In the genomic region with DNA sequence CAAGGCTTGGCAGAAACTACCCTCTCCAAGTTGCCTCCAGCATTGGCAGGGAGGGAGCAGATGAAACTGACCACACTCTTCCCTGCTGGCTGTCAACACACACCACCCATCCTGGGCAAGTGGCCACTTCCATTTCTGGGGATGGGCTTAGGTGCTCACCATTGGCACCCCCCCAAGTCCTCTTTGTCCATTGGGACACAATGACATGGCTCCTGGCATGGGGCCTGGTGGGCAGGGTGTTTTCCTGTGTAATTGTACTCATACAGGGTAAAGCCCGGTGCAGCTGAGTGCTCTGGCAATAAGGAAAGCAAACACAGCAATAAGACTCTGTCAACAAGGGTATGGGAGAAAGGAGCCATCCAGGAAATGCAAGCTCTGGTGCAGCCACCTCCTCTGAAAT, we compare ENCODE assay signal across 1 cellular context.
TF ChIP-seq lines count a peak whose summit lies in the region.

No MANE protein-coding gene starts in this region.

TF ChIP-seq in HepG2, 621 proteins besides CTCF, POLR2A, EP300 and RAD21 (continued from another document and continues in another):
- TF ChIP-seq, protein P1, sequence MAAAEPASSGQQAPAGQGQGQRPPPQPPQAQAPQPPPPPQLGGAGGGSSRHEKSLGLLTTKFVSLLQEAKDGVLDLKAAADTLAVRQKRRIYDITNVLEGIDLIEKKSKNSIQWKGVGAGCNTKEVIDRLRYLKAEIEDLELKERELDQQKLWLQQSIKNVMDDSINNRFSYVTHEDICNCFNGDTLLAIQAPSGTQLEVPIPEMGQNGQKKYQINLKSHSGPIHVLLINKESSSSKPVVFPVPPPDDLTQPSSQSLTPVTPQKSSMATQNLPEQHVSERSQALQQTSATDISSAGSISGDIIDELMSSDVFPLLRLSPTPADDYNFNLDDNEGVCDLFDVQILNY (CRISPR knock-in tag; conservative IDR thresholded peaks at IDR 0.05), result no peak
- TF ChIP-seq, protein P2, sequence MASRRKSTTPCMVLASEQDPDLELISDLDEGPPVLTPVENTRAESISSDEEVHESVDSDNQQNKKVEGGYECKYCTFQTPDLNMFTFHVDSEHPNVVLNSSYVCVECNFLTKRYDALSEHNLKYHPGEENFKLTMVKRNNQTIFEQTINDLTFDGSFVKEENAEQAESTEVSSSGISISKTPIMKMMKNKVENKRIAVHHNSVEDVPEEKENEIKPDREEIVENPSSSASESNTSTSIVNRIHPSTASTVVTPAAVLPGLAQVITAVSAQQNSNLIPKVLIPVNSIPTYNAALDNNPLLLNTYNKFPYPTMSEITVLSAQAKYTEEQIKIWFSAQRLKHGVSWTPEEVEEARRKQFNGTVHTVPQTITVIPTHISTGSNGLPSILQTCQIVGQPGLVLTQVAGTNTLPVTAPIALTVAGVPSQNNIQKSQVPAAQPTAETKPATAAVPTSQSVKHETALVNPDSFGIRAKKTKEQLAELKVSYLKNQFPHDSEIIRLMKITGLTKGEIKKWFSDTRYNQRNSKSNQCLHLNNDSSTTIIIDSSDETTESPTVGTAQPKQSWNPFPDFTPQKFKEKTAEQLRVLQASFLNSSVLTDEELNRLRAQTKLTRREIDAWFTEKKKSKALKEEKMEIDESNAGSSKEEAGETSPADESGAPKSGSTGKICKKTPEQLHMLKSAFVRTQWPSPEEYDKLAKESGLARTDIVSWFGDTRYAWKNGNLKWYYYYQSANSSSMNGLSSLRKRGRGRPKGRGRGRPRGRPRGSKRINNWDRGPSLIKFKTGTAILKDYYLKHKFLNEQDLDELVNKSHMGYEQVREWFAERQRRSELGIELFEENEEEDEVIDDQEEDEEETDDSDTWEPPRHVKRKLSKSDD (CRISPR knock-in tag; IDR thresholded peaks at IDR 0.05; ENCODE audit: low read depth), result no peak
- no peak for TF ChIP-seq TBL1XR1 (IDR thresholded peaks at IDR 0.05; ENCODE audit: borderline replicate concordance, low read length, partially characterized antibody)
- no peak for TF ChIP-seq ZNF776 (CRISPR knock-in tag; IDR thresholded peaks at IDR 0.05)
- no peak for TF ChIP-seq ZNF431 (CRISPR knock-in tag; IDR thresholded peaks at IDR 0.05; ENCODE audit: borderline replicate concordance, low read depth)
- TF ChIP-seq, protein P3, sequence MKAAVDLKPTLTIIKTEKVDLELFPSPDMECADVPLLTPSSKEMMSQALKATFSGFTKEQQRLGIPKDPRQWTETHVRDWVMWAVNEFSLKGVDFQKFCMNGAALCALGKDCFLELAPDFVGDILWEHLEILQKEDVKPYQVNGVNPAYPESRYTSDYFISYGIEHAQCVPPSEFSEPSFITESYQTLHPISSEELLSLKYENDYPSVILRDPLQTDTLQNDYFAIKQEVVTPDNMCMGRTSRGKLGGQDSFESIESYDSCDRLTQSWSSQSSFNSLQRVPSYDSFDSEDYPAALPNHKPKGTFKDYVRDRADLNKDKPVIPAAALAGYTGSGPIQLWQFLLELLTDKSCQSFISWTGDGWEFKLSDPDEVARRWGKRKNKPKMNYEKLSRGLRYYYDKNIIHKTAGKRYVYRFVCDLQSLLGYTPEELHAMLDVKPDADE (CRISPR knock-in tag; IDR thresholded peaks at IDR 0.05), result no peak
- no peak for TF ChIP-seq PTBP1 (IDR thresholded peaks at IDR 0.05; ENCODE audit: low read depth, low read length, poor library complexity, severe bottlenecking)
- peak; percentile 60; the same call in 1 of the 2 replicates for TF ChIP-seq BCL6 (CRISPR knock-in tag; IDR thresholded peaks at IDR 0.05)
- no peak for TF ChIP-seq SNAI1 (CRISPR knock-in tag; IDR thresholded peaks at IDR 0.05; ENCODE audit: borderline replicate concordance)
- TF ChIP-seq, protein P4, sequence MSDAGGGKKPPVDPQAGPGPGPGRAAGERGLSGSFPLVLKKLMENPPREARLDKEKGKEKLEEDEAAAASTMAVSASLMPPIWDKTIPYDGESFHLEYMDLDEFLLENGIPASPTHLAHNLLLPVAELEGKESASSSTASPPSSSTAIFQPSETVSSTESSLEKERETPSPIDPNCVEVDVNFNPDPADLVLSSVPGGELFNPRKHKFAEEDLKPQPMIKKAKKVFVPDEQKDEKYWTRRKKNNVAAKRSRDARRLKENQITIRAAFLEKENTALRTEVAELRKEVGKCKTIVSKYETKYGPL (CRISPR knock-in tag; IDR thresholded peaks at IDR 0.05), result no peak
- TF ChIP-seq NFIC (IDR thresholded peaks at IDR 0.05; ENCODE audit: low read length), result no peak
- no peak for TF ChIP-seq HMG20B (CRISPR knock-in tag; conservative IDR thresholded peaks at IDR 0.05)
- TF ChIP-seq DRAP1 (CRISPR knock-in tag; IDR thresholded peaks at IDR 0.05), result no peak
- no peak for TF ChIP-seq ZNF670 (CRISPR knock-in tag; IDR thresholded peaks at IDR 0.05; ENCODE audit: borderline replicate concordance)
- TF ChIP-seq, protein P5, sequence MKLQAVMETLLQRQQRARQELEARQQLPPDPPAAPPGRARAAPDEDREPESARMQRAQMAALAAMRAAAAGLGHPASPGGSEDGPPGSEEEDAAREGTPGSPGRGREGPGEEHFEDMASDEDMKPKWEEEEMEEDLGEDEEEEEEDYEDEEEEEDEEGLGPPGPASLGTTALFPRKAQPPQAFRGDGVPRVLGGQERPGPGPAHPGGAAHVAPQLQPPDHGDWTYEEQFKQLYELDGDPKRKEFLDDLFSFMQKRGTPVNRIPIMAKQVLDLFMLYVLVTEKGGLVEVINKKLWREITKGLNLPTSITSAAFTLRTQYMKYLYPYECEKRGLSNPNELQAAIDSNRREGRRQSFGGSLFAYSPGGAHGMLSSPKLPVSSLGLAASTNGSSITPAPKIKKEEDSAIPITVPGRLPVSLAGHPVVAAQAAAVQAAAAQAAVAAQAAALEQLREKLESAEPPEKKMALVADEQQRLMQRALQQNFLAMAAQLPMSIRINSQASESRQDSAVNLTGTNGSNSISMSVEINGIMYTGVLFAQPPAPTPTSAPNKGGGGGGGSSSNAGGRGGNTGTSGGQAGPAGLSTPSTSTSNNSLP (IDR thresholded peaks at IDR 0.05; ENCODE audit: low read depth, low read length), result no peak
- no peak for TF ChIP-seq ZBTB8A (CRISPR knock-in tag; IDR thresholded peaks at IDR 0.05; ENCODE audit: borderline replicate concordance, low read depth)
- TF ChIP-seq ZNF138 (CRISPR knock-in tag; IDR thresholded peaks at IDR 0.05; ENCODE audit: low read depth), result no peak
- TF ChIP-seq SIX4 (CRISPR knock-in tag; IDR thresholded peaks at IDR 0.05), result no peak
- TF ChIP-seq CBFB (CRISPR knock-in tag; IDR thresholded peaks at IDR 0.05), result no peak
- no peak for TF ChIP-seq RORA (CRISPR knock-in tag; IDR thresholded peaks at IDR 0.05)
- peak; percentile 26; the same call in 1 of the 2 replicates for TF ChIP-seq ELF1 (CRISPR knock-in tag; IDR thresholded peaks at IDR 0.05)
- TF ChIP-seq ZNF703 (CRISPR knock-in tag; IDR thresholded peaks at IDR 0.05; ENCODE audit: borderline replicate concordance), result no peak
- no peak for TF ChIP-seq ZFP36L2 (CRISPR knock-in tag; IDR thresholded peaks at IDR 0.05)
- no peak for TF ChIP-seq ZFX (CRISPR knock-in tag; IDR thresholded peaks at IDR 0.05; ENCODE audit: low read depth)
- TF ChIP-seq NRL (CRISPR knock-in tag; IDR thresholded peaks at IDR 0.05; ENCODE audit: borderline replicate concordance), result no peak
- TF ChIP-seq, protein P6, sequence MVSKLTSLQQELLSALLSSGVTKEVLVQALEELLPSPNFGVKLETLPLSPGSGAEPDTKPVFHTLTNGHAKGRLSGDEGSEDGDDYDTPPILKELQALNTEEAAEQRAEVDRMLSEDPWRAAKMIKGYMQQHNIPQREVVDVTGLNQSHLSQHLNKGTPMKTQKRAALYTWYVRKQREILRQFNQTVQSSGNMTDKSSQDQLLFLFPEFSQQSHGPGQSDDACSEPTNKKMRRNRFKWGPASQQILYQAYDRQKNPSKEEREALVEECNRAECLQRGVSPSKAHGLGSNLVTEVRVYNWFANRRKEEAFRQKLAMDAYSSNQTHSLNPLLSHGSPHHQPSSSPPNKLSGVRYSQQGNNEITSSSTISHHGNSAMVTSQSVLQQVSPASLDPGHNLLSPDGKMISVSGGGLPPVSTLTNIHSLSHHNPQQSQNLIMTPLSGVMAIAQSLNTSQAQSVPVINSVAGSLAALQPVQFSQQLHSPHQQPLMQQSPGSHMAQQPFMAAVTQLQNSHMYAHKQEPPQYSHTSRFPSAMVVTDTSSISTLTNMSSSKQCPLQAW (CRISPR knock-in tag; IDR thresholded peaks at IDR 0.05), result 0 out of 2 replicates have a peak, but pooled peaks have one; percentile 19
- TF ChIP-seq, protein P7, sequence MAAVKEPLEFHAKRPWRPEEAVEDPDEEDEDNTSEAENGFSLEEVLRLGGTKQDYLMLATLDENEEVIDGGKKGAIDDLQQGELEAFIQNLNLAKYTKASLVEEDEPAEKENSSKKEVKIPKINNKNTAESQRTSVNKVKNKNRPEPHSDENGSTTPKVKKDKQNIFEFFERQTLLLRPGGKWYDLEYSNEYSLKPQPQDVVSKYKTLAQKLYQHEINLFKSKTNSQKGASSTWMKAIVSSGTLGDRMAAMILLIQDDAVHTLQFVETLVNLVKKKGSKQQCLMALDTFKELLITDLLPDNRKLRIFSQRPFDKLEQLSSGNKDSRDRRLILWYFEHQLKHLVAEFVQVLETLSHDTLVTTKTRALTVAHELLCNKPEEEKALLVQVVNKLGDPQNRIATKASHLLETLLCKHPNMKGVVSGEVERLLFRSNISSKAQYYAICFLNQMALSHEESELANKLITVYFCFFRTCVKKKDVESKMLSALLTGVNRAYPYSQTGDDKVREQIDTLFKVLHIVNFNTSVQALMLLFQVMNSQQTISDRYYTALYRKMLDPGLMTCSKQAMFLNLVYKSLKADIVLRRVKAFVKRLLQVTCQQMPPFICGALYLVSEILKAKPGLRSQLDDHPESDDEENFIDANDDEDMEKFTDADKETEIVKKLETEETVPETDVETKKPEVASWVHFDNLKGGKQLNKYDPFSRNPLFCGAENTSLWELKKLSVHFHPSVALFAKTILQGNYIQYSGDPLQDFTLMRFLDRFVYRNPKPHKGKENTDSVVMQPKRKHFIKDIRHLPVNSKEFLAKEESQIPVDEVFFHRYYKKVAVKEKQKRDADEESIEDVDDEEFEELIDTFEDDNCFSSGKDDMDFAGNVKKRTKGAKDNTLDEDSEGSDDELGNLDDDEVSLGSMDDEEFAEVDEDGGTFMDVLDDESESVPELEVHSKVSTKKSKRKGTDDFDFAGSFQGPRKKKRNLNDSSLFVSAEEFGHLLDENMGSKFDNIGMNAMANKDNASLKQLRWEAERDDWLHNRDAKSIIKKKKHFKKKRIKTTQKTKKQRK (IDR thresholded peaks at IDR 0.05; ENCODE audit: low read length), result no peak
- TF ChIP-seq SNRNP70 (IDR thresholded peaks at IDR 0.05; ENCODE audit: low read depth, low read length), result no peak
- TF ChIP-seq RERE (CRISPR knock-in tag; IDR thresholded peaks at IDR 0.05; ENCODE audit: low read depth), result no peak
- TF ChIP-seq ZNF773 (CRISPR knock-in tag; IDR thresholded peaks at IDR 0.05; ENCODE audit: borderline replicate concordance), result no peak
- peak; percentile 84 for TF ChIP-seq FOXA3 (CRISPR knock-in tag; IDR thresholded peaks at IDR 0.05)
- 0 out of 2 replicates have a peak, but pooled peaks have one; percentile 24 for TF ChIP-seq HNRNPL (IDR thresholded peaks at IDR 0.05; ENCODE audit: low read depth, low read length)
- no peak for TF ChIP-seq SMAD3 (CRISPR knock-in tag; IDR thresholded peaks at IDR 0.05)
- TF ChIP-seq ZNF563 (CRISPR knock-in tag; IDR thresholded peaks at IDR 0.05), result no peak
- TF ChIP-seq ATRX (CRISPR knock-in tag; IDR thresholded peaks at IDR 0.05; ENCODE audit: borderline replicate concordance), result no peak
- no peak for TF ChIP-seq ZNF432 (CRISPR knock-in tag; IDR thresholded peaks at IDR 0.05; ENCODE audit: borderline replicate concordance)
- TF ChIP-seq FOXC1 (CRISPR knock-in tag; IDR thresholded peaks at IDR 0.05; ENCODE audit: borderline replicate concordance), result no peak
- peak; percentile 12 for TF ChIP-seq XRCC5 (optimal IDR thresholded peaks at IDR 0.05; ENCODE audit: low read length)
- no peak for TF ChIP-seq SALL2 (CRISPR knock-in tag; IDR thresholded peaks at IDR 0.05)
- no peak for TF ChIP-seq YEATS4 (CRISPR knock-in tag; IDR thresholded peaks at IDR 0.05; ENCODE audit: borderline replicate concordance)
- TF ChIP-seq ZNF160 (CRISPR knock-in tag; IDR thresholded peaks at IDR 0.05), result no peak
- peak; percentile 15 for TF ChIP-seq TEAD3 (CRISPR knock-in tag; optimal IDR thresholded peaks at IDR 0.05; ENCODE audit: borderline replicate concordance)
- TF ChIP-seq FOXA1 (IDR thresholded peaks at IDR 0.05), result no peak
- TF ChIP-seq FOXA1 (CRISPR knock-in tag; IDR thresholded peaks at IDR 0.05), result peak; percentile 87
